Comparison of ENCODE assay signal across 29 cellular contexts in the genomic region with DNA sequence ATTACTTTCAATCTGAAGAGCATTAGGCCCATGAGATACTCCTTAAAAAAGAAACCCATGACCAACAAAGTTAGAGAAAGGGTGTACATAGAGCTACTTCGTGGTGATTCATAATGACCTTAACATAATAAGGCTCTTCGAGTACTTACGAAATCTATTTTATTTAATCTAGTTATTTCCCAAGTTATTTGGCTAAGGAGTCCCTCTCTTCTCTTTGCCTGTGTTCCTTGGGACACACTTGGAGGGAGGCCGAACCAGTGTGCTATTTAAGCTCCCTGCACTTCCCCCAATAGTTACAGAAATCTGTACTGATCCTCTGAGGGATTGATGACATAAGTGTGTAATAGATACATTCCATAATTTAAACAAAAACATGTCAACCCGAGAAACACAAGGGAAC.
DNase-seq lines count a peak whose midpoint lies in the region; ATAC-seq and TF ChIP-seq lines count a peak whose summit lies in the region.
"Had no signal": no experiment of that assay in that cellular context is flagged by ENCODE, and none has a peak within 500 bp of the region (broad histone marks: within the 10 kb centered on the region; RNA-seq: fewer than 3 reads in every experiment).

No MANE protein-coding gene starts in this region.

- H3K56ac ChIP-seq in mesendoderm (ENCODE audit: low read length): no peak overlapping the region

- H3K4me3 ChIP-seq in CD8-positive, alpha-beta T cell (ENCODE audit: low read depth, low read length): no peak overlapping the region
- no peak overlapping the region for H3K4me3 ChIP-seq in mesendoderm (ENCODE audit: low read length)
- H3K4me3 ChIP-seq in hepatocyte: no peak overlapping the region
- H3K4me3 ChIP-seq: A549, left ventricle myocardium inferior, thoracic aorta had no signal

- H3K23ac ChIP-seq in mesendoderm (ENCODE audit: low read length): no peak overlapping the region

- H3K4ac ChIP-seq in mesendoderm (ENCODE audit: low read depth, low read length): no peak overlapping the region

- H3K18ac ChIP-seq in mesendoderm (ENCODE audit: low read length): no peak overlapping the region

- H3K27ac Mint-ChIP-seq in activated CD8-positive, alpha-beta memory T cell treated with anti-CD3 and anti-CD28 coated beads, Interleukin-2, amount 10 ng/mL, durations not matched to agents 7 days and 5 days: peak overlapping the region; percentile 92
- peak overlapping the region; percentile 90 for H3K27ac Mint-ChIP-seq in CD8-positive, alpha-beta T cell
- H3K27ac Mint-ChIP-seq in T-helper 17 cell: peak overlapping the region; percentile 99

- no peak for ATAC-seq in activated CD8-positive, alpha-beta memory T cell treated with anti-CD3 and anti-CD28 coated beads, Interleukin-2, amount 10 ng/mL, durations not matched to agents 7 days and 5 days
- ATAC-seq in CD8-positive, alpha-beta T cell: no peak
- ATAC-seq in T-helper 17 cell (no peak), GM18909 (IDR thresholded peaks at IDR 0.05; ENCODE audit: poor library complexity, unreplicated experiment) (no peak), GM21515 (IDR thresholded peaks at IDR 0.05; ENCODE audit: unreplicated experiment) (no peak)
- ATAC-seq: A549, right cardiac atrium, SK-N-SH treated with all-trans-retinoic acid at 6 μM for 48 hours had no signal

- no peak overlapping the region for H2BK120ac ChIP-seq in mesendoderm (ENCODE audit: low read depth, low read length)

- H4K5ac ChIP-seq in mesendoderm (ENCODE audit: low read length): no peak overlapping the region

- H3K36me3 Mint-ChIP-seq in activated CD8-positive, alpha-beta memory T cell treated with anti-CD3 and anti-CD28 coated beads, Interleukin-2, amount 10 ng/mL, durations not matched to agents 7 days and 5 days: peaks cover 4% of the 10 kb centered on the region
- H3K36me3 Mint-ChIP-seq in CD8-positive, alpha-beta T cell: no peaks in the 10 kb centered on the region
- H3K36me3 Mint-ChIP-seq in T-helper 17 cell (ENCODE audit: low read depth): peaks cover 3% of the 10 kb centered on the region
- H3K36me3 Mint-ChIP-seq: activated naive CD4-positive, alpha-beta T cell treated with anti-CD3 and anti-CD28 coated beads, Interleukin-2, amount 50 U/mL, for 24 hours had no signal

- H3K79me1 ChIP-seq in mesendoderm (ENCODE audit: low read length): no peaks in the 10 kb centered on the region

- H3K4me3 Mint-ChIP-seq in activated CD8-positive, alpha-beta memory T cell treated with anti-CD3 and anti-CD28 coated beads, Interleukin-2, amount 10 ng/mL, durations not matched to agents 7 days and 5 days: no peak overlapping the region
- H3K4me3 Mint-ChIP-seq in CD8-positive, alpha-beta T cell: peak overlapping the region; percentile 74
- peak overlapping the region; percentile 58 for H3K4me3 Mint-ChIP-seq in T-helper 17 cell

- no peaks in the 10 kb centered on the region for H3K27me3 ChIP-seq in CD8-positive, alpha-beta T cell (ENCODE audit: insufficient read depth, low read length)
- H3K27me3 ChIP-seq in mesendoderm (ENCODE audit: insufficient read depth, low read length, poor library complexity): no peaks in the 10 kb centered on the region
- no peaks in the 10 kb centered on the region for H3K27me3 ChIP-seq in hepatocyte

- no peak overlapping the region for H3K4me2 ChIP-seq in mesendoderm (ENCODE audit: low read length)
- no peak overlapping the region for H3K4me2 ChIP-seq in hepatocyte
- H3K4me2 ChIP-seq: A549 had no signal

- POLR2A ChIA-PET in CD8-positive, alpha-beta T cell (lab: Charles Lee): interaction anchor here (1.2 kb wide), 1 partner anchor 344 kb away, joined by 3 read pairs; no protein-coding TSS in a partner anchor

- no peaks in the 10 kb centered on the region for H3K9me3 Mint-ChIP-seq in activated CD8-positive, alpha-beta memory T cell treated with anti-CD3 and anti-CD28 coated beads, Interleukin-2, amount 10 ng/mL, durations not matched to agents 7 days and 5 days (ENCODE audit: low read depth)
- no peaks in the 10 kb centered on the region for H3K9me3 Mint-ChIP-seq in CD8-positive, alpha-beta T cell
- H3K9me3 Mint-ChIP-seq: activated naive CD4-positive, alpha-beta T cell treated with anti-CD3 and anti-CD28 coated beads, Interleukin-2, amount 50 U/mL, for 24 hours; activated T-helper 1 cell treated with anti-CD3 and anti-CD28 coated beads, Interleukin-12 subunit alpha, Interleukin-12 subunit beta, Interleukin-2, Interleukin-4 antibody, amounts not matched to agents 30 ng/mL and 10 ng/mL and 1 ng/mL, durations not matched to agents 14 hours and 24 hours and 36 hours had no signal

- H2AFZ ChIP-seq in hepatocyte: no peak overlapping the region

- H3K79me2 ChIP-seq in mesendoderm (ENCODE audit: control insufficient read depth, insufficient read depth, low read length): no peaks in the 10 kb centered on the region
- H3K79me2 ChIP-seq in hepatocyte: no peaks in the 10 kb centered on the region

- H3K27me3 Mint-ChIP-seq in activated CD8-positive, alpha-beta memory T cell treated with anti-CD3 and anti-CD28 coated beads, Interleukin-2, amount 10 ng/mL, durations not matched to agents 7 days and 5 days: no peaks in the 10 kb centered on the region
- no peaks in the 10 kb centered on the region for H3K27me3 Mint-ChIP-seq in CD8-positive, alpha-beta T cell (ENCODE audit: low read depth)
- no peaks in the 10 kb centered on the region for H3K27me3 Mint-ChIP-seq in T-helper 17 cell
- H3K27me3 Mint-ChIP-seq: activated naive CD4-positive, alpha-beta T cell treated with anti-CD3 and anti-CD28 coated beads, Interleukin-2, amount 50 U/mL, for 24 hours had no signal

- CTCF ChIA-PET in activated CD8-positive, alpha-beta memory T cell treated with anti-CD3 and anti-CD28 coated beads, Interleukin-2, amount 10 ng/mL, durations not matched to agents 7 days and 5 days (lab: Charles Lee): interaction anchor here (2.8 to 5.2 kb wide), 2 partner anchors 11 kb away, joined by 8 to 25 read pairs; no protein-coding TSS in a partner anchor
- CTCF ChIA-PET in CD8-positive, alpha-beta T cell (lab: Charles Lee): interaction anchor here (1.2 kb wide), 1 partner anchor 346 kb away, joined by 3 read pairs; no protein-coding TSS in a partner anchor

- H3K4me1 ChIP-seq in CD8-positive, alpha-beta T cell (ENCODE audit: insufficient read depth, low read length): peaks cover 43% of the 10 kb centered on the region
- H3K4me1 ChIP-seq in mesendoderm (ENCODE audit: control insufficient read depth, low read depth, low read length): peaks cover 3% of the 10 kb centered on the region
- H3K4me1 ChIP-seq in hepatocyte (ENCODE audit: insufficient read depth): no peaks in the 10 kb centered on the region
- H3K4me1 ChIP-seq: left ventricle myocardium inferior had no signal

- H3K9me2 ChIP-seq in hepatocyte (replicated peaks; ENCODE audit: insufficient read depth): no peaks in the 10 kb centered on the region

- no CpG with 5 or more reads among the region's 5 CpGs for WGBS in mesendoderm (ENCODE audit: extremely low coverage, insufficient coverage, low lambda C conversion rate)
- 94% methylated on average over 5 of the region's 5 CpGs for WGBS in hepatocyte (ENCODE audit: low lambda C conversion rate, missing lambda C conversion rate)

- H3K9ac ChIP-seq in mesendoderm (ENCODE audit: low read length): no peak overlapping the region

- H4K8ac ChIP-seq in mesendoderm (ENCODE audit: low read depth, low read length): no peak overlapping the region

- no peak overlapping the region for H2BK5ac ChIP-seq in mesendoderm (ENCODE audit: low read length)

- H3K9me3 ChIP-seq in CD8-positive, alpha-beta T cell (ENCODE audit: low read length): no peaks in the 10 kb centered on the region
- H3K9me3 ChIP-seq in T-helper 17 cell (ENCODE audit: control insufficient read depth, low read length, poor library complexity, severe bottlenecking) (no peaks in the 10 kb centered on the region), hepatocyte (ENCODE audit: low read depth) (no peaks in the 10 kb centered on the region)
- H3K9me3 ChIP-seq: A549, left ventricle myocardium inferior, thoracic aorta had no signal

- H2BK15ac ChIP-seq in mesendoderm (replicated peaks; ENCODE audit: low read depth): peak overlapping the region; percentile 92

- no peak overlapping the region for H3K27ac ChIP-seq in CD8-positive, alpha-beta T cell (ENCODE audit: low read depth, low read length)
- H3K27ac ChIP-seq in mesendoderm (ENCODE audit: low read depth, low read length): no peak overlapping the region
- no peak overlapping the region for H3K27ac ChIP-seq in hepatocyte
- H3K27ac ChIP-seq: left ventricle myocardium inferior, thoracic aorta, WERI-Rb-1 had no signal

- H3K36me3 ChIP-seq in CD8-positive, alpha-beta T cell (ENCODE audit: insufficient read depth, low read length): no peaks in the 10 kb centered on the region
- H3K36me3 ChIP-seq in mesendoderm (ENCODE audit: control insufficient read depth, insufficient read depth, low read length): no peaks in the 10 kb centered on the region
- H3K36me3 ChIP-seq in hepatocyte (replicated peaks; ENCODE audit: insufficient read depth, low read depth): no peaks in the 10 kb centered on the region
- H3K36me3 ChIP-seq: left ventricle myocardium inferior, thoracic aorta, WERI-Rb-1 had no signal

- DNase-seq in activated CD8-positive, alpha-beta memory T cell treated with anti-CD3 and anti-CD28 coated beads, Interleukin-2, amount 10 ng/mL, durations not matched to agents 7 days and 5 days: no peak
- no peak for DNase-seq in activated CD8-positive, alpha-beta memory T cell treated with anti-CD3 and anti-CD28 coated beads, Interleukin-2, amount 50 U/mL, for 48 hours
- no peak for DNase-seq in CD8-positive, alpha-beta T cell
- no peak for DNase-seq in T-helper 17 cell
- DNase-seq in mesendoderm: no peak
- no peak for DNase-seq in hepatocyte (ENCODE audit: low spot score)
- DNase-seq: activated CD4-positive, alpha-beta T cell treated with anti-CD3 and anti-CD28 coated beads for 48 hours; aorta; DMS 273 treated with DMSO at 0.1 percent for 48 hours; effector CD8-positive, alpha-beta T cell; EL; glutamatergic neuron; left ventricle myocardium inferior; NCI-H1105; NCI-H187; NCI-H2171; NCI-H510A; right cardiac atrium; Right ventricle myocardium superior; stimulated activated CD4-positive, alpha-beta T cell treated with anti-CD3 and anti-CD28 coated beads, Interleukin-1b, Interleukin-23, amount 100 ng/mL, for 48 hours; stimulated activated naive CD8-positive, alpha-beta T cell treated with anti-CD3 and anti-CD28 coated beads, Interleukin-15, Interleukin-2, amounts not matched to agents 100 U/mL and 50 U/mL, for 24 hours; WERI-Rb-1 had no signal

- intact Hi-C loops in CD8-positive, alpha-beta T cell (cut with DNase I, micrococcal nuclease): loop anchor here (1.0 to 2.0 kb wide), 4 partner anchors 11 to 351 kb away; a partner anchor contains a TSS

- peaks cover 69% of the 10 kb centered on the region for H3K4me1 Mint-ChIP-seq in activated CD8-positive, alpha-beta memory T cell treated with anti-CD3 and anti-CD28 coated beads, Interleukin-2, amount 10 ng/mL, durations not matched to agents 7 days and 5 days
- peaks cover 67% of the 10 kb centered on the region for H3K4me1 Mint-ChIP-seq in CD8-positive, alpha-beta T cell (ENCODE audit: low read depth)
- peaks cover 61% of the 10 kb centered on the region for H3K4me1 Mint-ChIP-seq in T-helper 17 cell

- no peaks in the 10 kb centered on the region for H4K20me1 ChIP-seq in hepatocyte (ENCODE audit: insufficient read depth, poor library complexity, severe bottlenecking)

- H2AK5ac ChIP-seq in mesendoderm (ENCODE audit: low read length): no peak overlapping the region

- no peak for TF ChIP-seq CTCF in CD8-positive, alpha-beta T cell (IDR thresholded peaks at IDR 0.05)
- no peak for TF ChIP-seq CTCF in hepatocyte (IDR thresholded peaks at IDR 0.05; ENCODE audit: poor library complexity)
